ENCODE assay signal across 12 cellular contexts in genomic region chr16:55479560-55480197, GRCh38. TPM values are rescaled to one million over a fixed set of nuclear protein-coding genes. Genes with fewer than 3 reads are reported as not detected.
DNase-seq lines count a peak whose midpoint lies in the region; ATAC-seq, FAIRE-seq and TF ChIP-seq lines count a peak whose summit lies in the region.
"Had no signal": no experiment of that assay in that cellular context is flagged by ENCODE, and none has a peak within 500 bp of the region (broad histone marks: within the 10 kb centered on the region; RNA-seq: fewer than 3 reads in every experiment).

No MANE protein-coding gene starts in this region.

- H3K9ac ChIP-seq in mammary epithelial cell (ENCODE audit: insufficient read depth, low read length) (no peak overlapping the region), HepG2 (ENCODE audit: insufficient read depth, low read depth, low read length) (no peak overlapping the region)

- H3K4me2 ChIP-seq in mammary epithelial cell (ENCODE audit: insufficient read depth, low read depth, low read length) (peak overlapping the region; percentile 90), HepG2 (ENCODE audit: low read depth, low read length) (peak overlapping the region; percentile 78)

- H3K27ac ChIP-seq in mammary epithelial cell (ENCODE audit: insufficient read depth, low read depth, low read length): no peak overlapping the region
- H3K27ac ChIP-seq in HepG2 (ENCODE audit: extremely low read length, insufficient read depth, low read length): no peak overlapping the region
- H3K27ac ChIP-seq in suprapubic skin: peak overlapping the region; percentile 95
- H3K27ac ChIP-seq: 22Rv1 had no signal

- H3K36me3 ChIP-seq in mammary epithelial cell (ENCODE audit: insufficient read depth, low read length) (no peaks in the 10 kb centered on the region), HepG2 (replicated peaks in 1 of 2; ENCODE audit: control insufficient read depth in 1 of 2, insufficient read depth in 2 of 2, low read length in 2 of 2) (no peaks in the 10 kb centered on the region), suprapubic skin (peaks cover 16% of the 10 kb centered on the region)

- intact Hi-C loops in mammary epithelial cell (cut with micrococcal nuclease): no loop called here
- intact Hi-C loops in HepG2 (cut with micrococcal nuclease; ENCODE audit: unreplicated experiment): no loop called here

- no peaks in the 10 kb centered on the region for H3K9me3 ChIP-seq in mammary epithelial cell (replicated peaks; ENCODE audit: insufficient read depth, low read length)
- H3K9me3 ChIP-seq in HepG2 (ENCODE audit: low read length): no peaks in the 10 kb centered on the region
- H3K9me3 ChIP-seq in suprapubic skin: no peaks in the 10 kb centered on the region

- H3K27me3 ChIP-seq in mammary epithelial cell (ENCODE audit: insufficient read depth, low read length) (no peaks in the 10 kb centered on the region), HepG2 (ENCODE audit: control insufficient read depth in 1 of 2, insufficient read depth in 2 of 2, low read length in 2 of 2) (peaks cover 4 to 39% of the 10 kb centered on the region in 2 experiments; a peak in 4 of 5 replicates), suprapubic skin (peaks cover 17% of the 10 kb centered on the region)

- CTCF ChIA-PET in mammary epithelial cell (lab: Charles Lee; ENCODE audit: low non-redundant PET) (no interaction called here), HepG2 (lab: Yijun Ruan, JAX; ENCODE audit: low intra/inter-chr PET ratio, low total read pairs) (no interaction called here)

- BruUV-seq in mammary epithelial cell (replicated peaks; lab: Mats Ljungman, UMichigan) (no TSS peak), HepG2 (replicated peaks; lab: Mats Ljungman, UMichigan) (no TSS peak)

- H4K20me1 ChIP-seq in mammary epithelial cell (ENCODE audit: insufficient read depth, low read length) (no peaks in the 10 kb centered on the region), HepG2 (ENCODE audit: insufficient read depth, low read length) (no peaks in the 10 kb centered on the region)

- no peaks in the 10 kb centered on the region for H3K79me2 ChIP-seq in mammary epithelial cell (ENCODE audit: insufficient read depth, low read length)
- H3K79me2 ChIP-seq in HepG2 (ENCODE audit: insufficient read depth, low read length): no peaks in the 10 kb centered on the region

- peak overlapping the region; percentile 70 for H2AFZ ChIP-seq in mammary epithelial cell (ENCODE audit: low read depth, low read length)
- no peak overlapping the region for H2AFZ ChIP-seq in HepG2 (ENCODE audit: low read length)

- DNase-seq in DMS 273 (lab: John Stamatoyannopoulos, UW; ENCODE audit: unreplicated experiment) (peak; percentile 59), DMS 273 treated with DMSO at 0.1 percent for 48 hours (lab: John Stamatoyannopoulos, UW) (no peak), mammary epithelial cell (no peak), HepG2 (ENCODE audit: low spot score) (no peak), suprapubic skin (ENCODE audit: low spot score in 2 of 2) (no peak), NCI-H2081 treated with DMSO at 0.1 percent for 48 hours (lab: John Stamatoyannopoulos, UW) (no peak), DMS153 (lab: John Stamatoyannopoulos, UW) (no peak)

- H3K4me1 ChIP-seq in mammary epithelial cell (ENCODE audit: insufficient read depth, low read length): peaks cover 24% of the 10 kb centered on the region
- peaks cover 15% of the 10 kb centered on the region for H3K4me1 ChIP-seq in HepG2 (ENCODE audit: insufficient read depth, low read length)
- H3K4me1 ChIP-seq in suprapubic skin: peaks cover 55% of the 10 kb centered on the region

- POLR2A ChIA-PET in HepG2 (lab: Yijun Ruan, JAX): no interaction called here

- dilution Hi-C loops in mammary epithelial cell (cut with HindIII; ENCODE audit: low sequenced_read_pairs): no loop called here

- 5% methylated on average over 17 of the region's 28 CpGs for WGBS in mammary epithelial cell (ENCODE audit: low coverage, missing lambda C conversion rate)
- WGBS in HepG2 (ENCODE audit: low lambda C conversion rate): 4% methylated on average over 27 of the region's 28 CpGs
- WGBS in suprapubic skin: 3% methylated on average over 17 of the region's 28 CpGs

- TF ChIP-seq EP300 in HepG2 (IDR thresholded peaks at IDR 0.05; ENCODE audit: low read depth in 2 of 2, low read length in 2 of 2) (no peak), HepG2 (CRISPR knock-in tag; IDR thresholded peaks at IDR 0.05; ENCODE audit: borderline replicate concordance) (no peak), suprapubic skin (IDR thresholded peaks at IDR 0.05) (no peak)

- H3K4me3 ChIP-seq in mammary epithelial cell (replicated peaks in 1 of 3; ENCODE audit: insufficient read depth in 1 of 3, low read depth in 2 of 3, low read length in 3 of 3): peak overlapping the region; percentile 13 to 52 (median 47)
- H3K4me3 ChIP-seq in HepG2 (replicated peaks in 1 of 3; ENCODE audit: insufficient read depth in 1 of 3, low read depth in 2 of 3, low read length in 3 of 3): peak overlapping the region; percentile 31 to 66 (median 42); a peak in 5 of 6 replicates
- peak overlapping the region; percentile 72 for H3K4me3 ChIP-seq in suprapubic skin
- H3K4me3 ChIP-seq: GM12878 had no signal

- in situ Hi-C loops in mammary epithelial cell (cut with MboI; ENCODE audit: low sequenced_read_pairs in 2 of 2): no loop called here
- in situ Hi-C loops in HepG2 (cut with HindIII; ENCODE audit: extremely low pct_ligation_motif_present, low pct_unique_long_range_greater_than_20kb): no loop called here

- TF ChIP-seq CTCF in mammary epithelial cell (conservative IDR thresholded peaks at IDR 0.05 in 1 of 2, IDR thresholded peaks at IDR 0.05 in 1 of 2; ENCODE audit: extremely low read depth in 1 of 2, insufficient read depth in 1 of 2, low read depth in 1 of 2, low read length in 2 of 2) (no peak), HepG2 (CRISPR knock-in tag; IDR thresholded peaks at IDR 0.05) (no peak), suprapubic skin (IDR thresholded peaks at IDR 0.05) (no peak)

- ATAC-seq in HepG2: no peak; the same call in 2 of the 3 replicates
- no peak for ATAC-seq in HG03378 (IDR thresholded peaks at IDR 0.05; ENCODE audit: unreplicated experiment)
- ATAC-seq: GM12878 had no signal

- TF ChIP-seq POLR2A in HepG2 (IDR thresholded peaks at IDR 0.05; ENCODE audit: insufficient read depth in 1 of 2, low read depth in 2 of 2, low read length in 2 of 2): no peak
- TF ChIP-seq POLR2A in suprapubic skin (IDR thresholded peaks at IDR 0.05): no peak

- TF ChIP-seq RAD21 in HepG2 (CRISPR knock-in tag; IDR thresholded peaks at IDR 0.05): no peak

- no peak for FAIRE-seq in HepG2 (lab: Jason Lieb, UNC)
- FAIRE-seq: frontal cortex, GM12878, H54 had no signal

RNA-seq across cellular contexts. Expression of gene MMP2, which starts 0.7 kb away (rescaled TPM):
- 10 to 100 TPM; 18.2 to 68.2 TPM for total RNA-seq in mammary epithelial cell
- polyA plus RNA-seq in mammary epithelial cell: 24.9 TPM
- 35.5 TPM for polyA minus RNA-seq in mammary epithelial cell
- 0.29 and 0.31 TPM in 2 replicates for total RNA-seq in HepG2 (2016; rRNA removed; fragmentation: Illumina TruSeq; extraction: Trizol)
- total RNA-seq in HepG2 (2016; cell fraction: cytosol; rRNA removed; fragmentation: Illumina TruSeq; extraction: Trizol; ENCODE audit: low read depth): not detected in 2 replicates
- 0.30 and 0.54 TPM in 2 replicates for total RNA-seq in HepG2 (2016; cell fraction: insoluble cytoplasmic fraction; rRNA removed; fragmentation: Illumina TruSeq; extraction: Trizol)
- 0.10 and 0.87 TPM in 2 replicates for total RNA-seq in HepG2 (2016; cell fraction: membrane; rRNA removed; fragmentation: Illumina TruSeq; extraction: Trizol)
- 0.63 and 1.1 TPM in 2 replicates for total RNA-seq in HepG2 (2016; cell fraction: nucleus; rRNA removed; fragmentation: Illumina TruSeq; extraction: Trizol)
- polyA plus RNA-seq in HepG2 (2011; rRNA removed): 1.3 TPM in 2 replicates
- 0.74 and 0.94 TPM in 2 replicates for polyA plus RNA-seq in HepG2 (2011; cell fraction: cytosol; rRNA removed)
- 0.84 and 0.92 TPM in 2 replicates for polyA plus RNA-seq in HepG2 (2011; cell fraction: nucleus; rRNA removed)
- 0.21 and 0.65 TPM in 2 replicates for polyA plus RNA-seq in HepG2 (2012)
- 0.25 and 0.49 TPM in 2 replicates for polyA plus RNA-seq in HepG2 (2016; cell fraction: cytosol; fragmentation: Illumina TruSeq; extraction: Trizol; ENCODE audit: low read depth)
- 0.27 and 0.80 TPM in 2 replicates for polyA plus RNA-seq in HepG2 (2016; cell fraction: insoluble cytoplasmic fraction; fragmentation: Illumina TruSeq; extraction: Trizol; ENCODE audit: low read depth)
- 0.63 and 1.00 TPM in 2 replicates for polyA plus RNA-seq in HepG2 (2016; cell fraction: membrane; fragmentation: Illumina TruSeq; extraction: Trizol; ENCODE audit: low read depth)
- 0.67 and 0.96 TPM in 2 replicates for polyA plus RNA-seq in HepG2 (2016; cell fraction: nucleus; fragmentation: Illumina TruSeq; extraction: Trizol; ENCODE audit: insufficient read depth, low read depth)
- 1.5 and 3.0 TPM in 2 replicates for polyA minus RNA-seq in HepG2 (2011; rRNA and poly(A)+ RNA removed; ENCODE audit: low replicate concordance)
- polyA minus RNA-seq in HepG2 (2011; cell fraction: cytosol; rRNA and poly(A)+ RNA removed): 1.4 and 1.9 TPM in 2 replicates
- 0.75 and 2.6 TPM in 2 replicates for polyA minus RNA-seq in HepG2 (2011; cell fraction: nucleus; rRNA and poly(A)+ RNA removed)
- total RNA-seq in suprapubic skin: 100 to 1,000 TPM in 2 of 4 donors, 10 to 100 TPM in 2; 71.4 to 175 (median 120) TPM

RNA-seq across cellular contexts. Expression of gene LPCAT2, which starts 29.2 kb away (rescaled TPM):
- 100 to 1,000 TPM in 1 of 2 donors, 10 to 100 TPM in 1; 50.5 to 173 TPM for total RNA-seq in mammary epithelial cell
- polyA plus RNA-seq in mammary epithelial cell: 32.4 TPM
- polyA minus RNA-seq in mammary epithelial cell: 109 TPM
- total RNA-seq in HepG2 (2016; rRNA removed; fragmentation: Illumina TruSeq; extraction: Trizol): 7.7 and 9.9 TPM in 2 replicates
- total RNA-seq in HepG2 (2016; cell fraction: cytosol; rRNA removed; fragmentation: Illumina TruSeq; extraction: Trizol; ENCODE audit: low read depth): 1.1 and 1.2 TPM in 2 replicates
- total RNA-seq in HepG2 (2016; cell fraction: insoluble cytoplasmic fraction; rRNA removed; fragmentation: Illumina TruSeq; extraction: Trizol): 5.5 and 12.0 TPM in 2 replicates
- 1.3 and 1.9 TPM in 2 replicates for total RNA-seq in HepG2 (2016; cell fraction: membrane; rRNA removed; fragmentation: Illumina TruSeq; extraction: Trizol)
- 15.2 and 20.7 TPM in 2 replicates for total RNA-seq in HepG2 (2016; cell fraction: nucleus; rRNA removed; fragmentation: Illumina TruSeq; extraction: Trizol)
- 12.5 and 17.6 TPM in 2 replicates for polyA plus RNA-seq in HepG2 (2011; rRNA removed)
- 5.2 and 8.1 TPM in 2 replicates for polyA plus RNA-seq in HepG2 (2011; cell fraction: cytosol; rRNA removed)
- 6.2 and 7.9 TPM in 2 replicates for polyA plus RNA-seq in HepG2 (2011; cell fraction: nucleus; rRNA removed)
- 13.3 and 13.4 TPM in 2 replicates for polyA plus RNA-seq in HepG2 (2012)
- 0.63 and 0.83 TPM in 2 replicates for polyA plus RNA-seq in HepG2 (2016; cell fraction: cytosol; fragmentation: Illumina TruSeq; extraction: Trizol; ENCODE audit: low read depth)
- polyA plus RNA-seq in HepG2 (2016; cell fraction: insoluble cytoplasmic fraction; fragmentation: Illumina TruSeq; extraction: Trizol; ENCODE audit: low read depth): 6.3 and 6.8 TPM in 2 replicates
- polyA plus RNA-seq in HepG2 (2016; cell fraction: membrane; fragmentation: Illumina TruSeq; extraction: Trizol; ENCODE audit: low read depth): 1.2 and 1.6 TPM in 2 replicates
- polyA plus RNA-seq in HepG2 (2016; cell fraction: nucleus; fragmentation: Illumina TruSeq; extraction: Trizol; ENCODE audit: insufficient read depth, low read depth): 20.8 and 23.5 TPM in 2 replicates
- polyA minus RNA-seq in HepG2 (2011; rRNA and poly(A)+ RNA removed; ENCODE audit: low replicate concordance): 2.4 and 13.2 TPM in 2 replicates
- 7.6 and 12.2 TPM in 2 replicates for polyA minus RNA-seq in HepG2 (2011; cell fraction: cytosol; rRNA and poly(A)+ RNA removed)
- polyA minus RNA-seq in HepG2 (2011; cell fraction: nucleus; rRNA and poly(A)+ RNA removed): 24.1 and 26.9 TPM in 2 replicates
- total RNA-seq in suprapubic skin: 10 to 100 TPM; 12.1 to 19.7 (median 18.1) TPM
- total RNA-seq: GM12878 had no signal

Comparison
In these comparisons a context has a peak if more than half of its experiments do, and no peak if none do; other contexts are left out.
1. RNA of gene MMP2, which starts 0.7 kb away (total RNA-seq): 71.4 to 175 TPM in suprapubic skin and 18.2 to 68.2 TPM in mammary epithelial cell; 0.10 to 1.1 TPM in HepG2; every median in the first group is over 4 times any median in the second.
2. Peak in every context shown above with its lines, with median percentiles within 50 percentile points of each other: H3K4me3 ChIP-seq.